ENCODE assay signal across 1 cellular context in the genomic region with DNA sequence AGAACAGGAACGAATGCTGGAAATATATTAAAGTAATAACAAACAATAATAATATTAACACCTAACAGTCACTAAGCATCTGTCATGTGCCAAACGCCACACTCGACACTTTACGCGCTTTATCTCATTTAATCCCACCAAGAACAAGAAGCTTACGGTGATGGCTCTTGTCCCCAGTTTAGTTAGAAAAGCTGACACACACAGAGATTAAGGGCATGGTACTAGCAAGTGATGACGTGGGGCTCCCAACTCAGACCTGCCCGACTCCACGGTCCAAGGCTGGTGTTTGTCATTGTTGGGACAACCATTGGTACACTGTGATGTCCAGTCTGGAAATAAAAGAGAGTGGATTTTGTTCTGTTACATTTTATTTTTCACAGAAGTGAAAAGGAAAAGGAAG.
TF ChIP-seq lines count a peak whose summit lies in the region.

No MANE protein-coding gene starts in this region.

TF ChIP-seq in endothelial cell of umbilical vein, 7 proteins besides CTCF, POLR2A, EP300 and RAD21 (continued from another document):
- TF ChIP-seq GATA2 (IDR thresholded peaks at IDR 0.05; ENCODE audit: insufficient read depth, insufficient read length, low read depth, low read length) (no peak), MYC (IDR thresholded peaks at IDR 0.05; ENCODE audit: low read depth, low read length) (no peak), FOS (IDR thresholded peaks at IDR 0.05; ENCODE audit: borderline replicate concordance, insufficient read depth, low read length) (no peak)
